ENCODE assay signal across 8 cellular contexts in genomic region chr16:15093940-15094827, GRCh38. TPM values are rescaled to one million over a fixed set of nuclear protein-coding genes. Genes with fewer than 3 reads are reported as not detected.
DNase-seq lines count a peak whose midpoint lies in the region; ATAC-seq and TF ChIP-seq lines count a peak whose summit lies in the region.
"Not testable (repeated sequence)": the region's sequence is repeated elsewhere in the genome, so short reads cannot be mapped to it uniquely, and the experiment has no call there.

Gene RRN3 (minus strand): TSS chr16:15094272. CDS start chr16:15094233, 39 bp downstream.

- H3K9me3 Mint-ChIP-seq in HFFc6; activated naive CD4-positive, alpha-beta T cell treated with anti-CD3 and anti-CD28 coated beads for 36 hours: not testable (repeated sequence)

- ATAC-seq in gastroesophageal sphincter: peak; percentile 100

- not testable (repeated sequence) for H3K27me3 Mint-ChIP-seq in HFFc6 (ENCODE audit: insufficient read depth); activated naive CD4-positive, alpha-beta T cell treated with anti-CD3 and anti-CD28 coated beads for 36 hours (ENCODE audit: low read depth)

- H3K4me3 Mint-ChIP-seq in HFFc6: peak within 1 kb of the TSS; percentile 100
- peak within 1 kb of the TSS; percentile 89 for H3K4me3 Mint-ChIP-seq in activated naive CD4-positive, alpha-beta T cell treated with anti-CD3 and anti-CD28 coated beads for 36 hours

- H3K27me3 ChIP-seq in gastroesophageal sphincter: not testable (repeated sequence)

- H3K27ac Mint-ChIP-seq in HFFc6: peak within 1 kb of the TSS; percentile 100
- peak within 1 kb of the TSS; percentile 87 for H3K27ac Mint-ChIP-seq in activated naive CD4-positive, alpha-beta T cell treated with anti-CD3 and anti-CD28 coated beads for 36 hours

- not testable (repeated sequence) for TF ChIP-seq CTCF in HFFc6 (IDR thresholded peaks at IDR 0.05)
- TF ChIP-seq CTCF in gastroesophageal sphincter (IDR thresholded peaks at IDR 0.05): peak in 1 of 4 experiments; percentile 26

- H3K9me3 ChIP-seq in gastroesophageal sphincter: not testable (repeated sequence)

- intact Hi-C loops in activated naive CD4-positive, alpha-beta T cell treated with anti-CD3 and anti-CD28 coated beads for 36 hours (cut with micrococcal nuclease): loop anchor here (1.0 kb wide), 1 partner anchor 38 kb away; the partner anchor contains the start of gene NTAN1

- peak within 1 kb of the TSS; percentile 31 to 95 (median 86) for H3K27ac ChIP-seq in gastroesophageal sphincter
- H3K27ac ChIP-seq in substantia nigra (ENCODE audit: low read depth, low read length, poor library complexity, severe bottlenecking): peak within 1 kb of the TSS; percentile 47

- TF ChIP-seq POLR2A in gastroesophageal sphincter (IDR thresholded peaks at IDR 0.05): peak; percentile 70 to 85

- peaks cover 0 to 25% (median 9%) of the 10 kb centered on the region in 3 donors for H3K4me1 ChIP-seq in gastroesophageal sphincter

- H3K4me1 Mint-ChIP-seq in HFFc6 (ENCODE audit: low read depth): peaks cover 18% of the 10 kb centered on the region
- peaks cover 33% of the 10 kb centered on the region for H3K4me1 Mint-ChIP-seq in activated naive CD4-positive, alpha-beta T cell treated with anti-CD3 and anti-CD28 coated beads for 36 hours (ENCODE audit: low read depth)

- H3K36me3 ChIP-seq in gastroesophageal sphincter: peaks cover 0 to 27% of the 10 kb centered on the region in 2 donors

- CTCF ChIA-PET in activated naive CD4-positive, alpha-beta T cell treated with anti-CD3 and anti-CD28 coated beads for 36 hours (lab: Charles Lee): interaction anchor here (0.6 to 1.2 kb wide), 2 partner anchors 21 to 22 kb away, joined by 3 read pairs; no protein-coding TSS in a partner anchor

- H3K4me3 ChIP-seq in gastroesophageal sphincter: peak within 1 kb of the TSS; percentile 44 to 59

- DNase-seq in GM04504 (ENCODE audit: low read depth) (peak; percentile 87), HFFc6 (peak; percentile 93), NAMALWA (ENCODE audit: low spot score) (peak; percentile 91), SK-N-DZ (ENCODE audit: low spot score) (peak; percentile 94), non-pigmented ciliary epithelial cell (ENCODE audit: low read depth) (peak; percentile 56), substantia nigra (lab: John Stamatoyannopoulos, UW) (peak; percentile 38 to 94 (median 86))
- DNase-seq in activated naive CD4-positive, alpha-beta T cell treated with anti-CD3 and anti-CD28 coated beads for 36 hours: peak; percentile 91

- not testable (repeated sequence) for TF ChIP-seq EP300 in gastroesophageal sphincter (IDR thresholded peaks at IDR 0.05)

- peaks cover 15% of the 10 kb centered on the region for H3K36me3 Mint-ChIP-seq in HFFc6 (ENCODE audit: low read depth)
- H3K36me3 Mint-ChIP-seq in activated naive CD4-positive, alpha-beta T cell treated with anti-CD3 and anti-CD28 coated beads for 36 hours (ENCODE audit: low read depth): not testable (repeated sequence)

- 6% methylated on average over 20 of the region's 56 CpGs; no CpG with 5 or more reads in 1 of the 2 donors for WGBS in gastroesophageal sphincter (ENCODE audit: low coverage in 1 of 2), 2 donors

RNA-seq across cellular contexts. Expression of gene RRN3, which starts in this region (rescaled TPM):
- 10 to 100 TPM; 27.8 to 36.3 (median 31.3) TPM for total RNA-seq in HFFc6 (2021; fragmentation: NEBNext Ultra II Directional; extraction: Animal tissue kit (Norgen Biotek cat#: 25700))
- 66.0 and 76.1 TPM in 2 replicates for polyA plus RNA-seq in SK-N-DZ (2014; cell fraction: cytosol; rRNA removed)
- 47.2 and 56.8 TPM in 2 replicates for polyA plus RNA-seq in SK-N-DZ (2014; cell fraction: nucleus; rRNA removed)
- total RNA-seq in activated naive CD4-positive, alpha-beta T cell treated with anti-CD3 and anti-CD28 coated beads for 36 hours: 10 to 100 TPM; 29.6 to 32.4 TPM
- total RNA-seq in gastroesophageal sphincter: 10 to 100 TPM; 27.9 to 42.3 (median 31.1) TPM

Comparison
In these comparisons a context has a peak if more than half of its experiments do, and no peak if none do; other contexts are left out.
1. Peak in every context shown above with its lines: DNase-seq, ATAC-seq, H3K4me3 ChIP-seq and H3K27ac ChIP-seq.